15 cellular contexts compared by ENCODE assay signal in genomic region chr10:47025253-47025539, GRCh38.
DNase-seq lines count a peak whose midpoint lies in the region; ATAC-seq, FAIRE-seq and TF ChIP-seq lines count a peak whose summit lies in the region.
"Had no signal": no experiment of that assay in that cellular context is flagged by ENCODE, and none has a peak within 500 bp of the region (broad histone marks: within the 10 kb centered on the region; RNA-seq: fewer than 3 reads in every experiment).

No MANE protein-coding gene starts in this region.

- no peak for FAIRE-seq in H1 (lab: Jason Lieb, UNC)

- TF ChIP-seq EP300 in H1 (IDR thresholded peaks at IDR 0.05; ENCODE audit: borderline replicate concordance in 1 of 2, low read depth in 2 of 2, low read length in 2 of 2) (no peak), stomach (IDR thresholded peaks at IDR 0.05) (no peak)

- BruUV-seq in Panc1 (replicated peaks; lab: Mats Ljungman, UMichigan), result no TSS peak

- H3K4me1 ChIP-seq in Panc1 (ENCODE audit: control insufficient read depth, insufficient read depth, low read length) (no peaks in the 10 kb centered on the region), H1 (replicated peaks in 1 of 4; ENCODE audit: control insufficient read depth in 3 of 4, insufficient read depth in 4 of 4, low read length in 3 of 4) (no peaks in the 10 kb centered on the region), stomach (no peaks in the 10 kb centered on the region)
- H3K4me1 ChIP-seq: transverse colon had no signal

- H3K4ac ChIP-seq in H1 (replicated peaks; ENCODE audit: insufficient read length, low read depth, low read length), result no peak overlapping the region

- H2BK12ac ChIP-seq in H1 (ENCODE audit: low read depth, low read length), result no peak overlapping the region

- no peak overlapping the region for H3K23ac ChIP-seq in H1 (ENCODE audit: insufficient read length)

- no peak overlapping the region for H3K9ac ChIP-seq in H1 (replicated peaks in 1 of 4; ENCODE audit: extremely low read depth in 1 of 4, low read depth in 3 of 4, low read length in 3 of 4)

- H3K23me2 ChIP-seq in H1 (ENCODE audit: low read depth, low read length), result peaks cover 6% of the 10 kb centered on the region

- CTCF ChIA-PET in Panc1 (lab: Charles Lee) (interaction anchor here (0.6 to 2.0 kb wide), 4 partner anchors 12 to 287 kb away, joined by 4 to 6 read pairs (median 4); no protein-coding TSS in a partner anchor), H1 (lab: Charles Lee; ENCODE audit: partially characterized antibody) (interaction anchor here (0.8 to 13.8 kb wide), 28 partner anchors 8 to 352 kb away, joined by 3 to 180 read pairs (median 6); partner anchors contain the start of gene GDF2)

- H2BK5ac ChIP-seq in H1 (ENCODE audit: low read depth, low read length), result no peak overlapping the region

- no peaks in the 10 kb centered on the region for H3K79me1 ChIP-seq in H1 (ENCODE audit: low read depth, low read length)

- H3K4me2 ChIP-seq in H1 (ENCODE audit: insufficient read depth in 1 of 2, low read depth in 2 of 2, low read length in 2 of 2), result no peak overlapping the region

- H3K4me3 ChIP-seq in Panc1 (ENCODE audit: low read depth in 2 of 2, low read length in 2 of 2), result no peak overlapping the region
- no peak overlapping the region for H3K4me3 ChIP-seq in H1 (ENCODE audit: extremely low read depth in 1 of 4, insufficient read depth in 2 of 4, low read depth in 3 of 4, low read length in 4 of 4)
- H3K4me3 ChIP-seq in stomach, result no peak overlapping the region
- H3K4me3 ChIP-seq: MG63, transverse colon had no signal

- no peak overlapping the region for H3K18ac ChIP-seq in H1 (ENCODE audit: extremely low read depth, low read length)

- H2BK20ac ChIP-seq in H1 (ENCODE audit: low read length), result no peak overlapping the region

- in situ Hi-C loops in Panc1 (cut with HindIII; ENCODE audit: low pct_unique_long_range_greater_than_20kb, low sequenced_read_pairs), result no loop called here

- TF ChIP-seq POLR2A in H1 (IDR thresholded peaks at IDR 0.05; ENCODE audit: control extremely low read depth in 1 of 2, low read depth in 2 of 2, low read length in 2 of 2) (no peak), stomach (IDR thresholded peaks at IDR 0.05) (no peak)

- POLR2A ChIA-PET in Panc1 (lab: Charles Lee), result no interaction called here
- POLR2A ChIA-PET in H1 (lab: Charles Lee; ENCODE audit: partially characterized antibody), result no interaction called here

- no peak overlapping the region for H4K91ac ChIP-seq in H1 (replicated peaks; ENCODE audit: insufficient read length, low read length)

- H4K8ac ChIP-seq in H1 (ENCODE audit: extremely low read depth, insufficient read depth, low read length), result no peak overlapping the region

- 91% methylated on average over 4 of the region's 4 CpGs; no CpG with 5 or more reads in 1 of the 2 experiments for WGBS in H1 (ENCODE audit: extremely low coverage in 1 of 2, insufficient coverage in 1 of 2, insufficient read length in 1 of 2, insufficient replicate concordance in 2 of 2, low coverage in 1 of 2, low lambda C conversion rate in 2 of 2, missing lambda C conversion rate in 1 of 2), 2 experiments
- WGBS in stomach, 5 donors, result 63 to 100% (median 76%) methylated on average over 2 to 4 of the region's 4 CpGs

- TF ChIP-seq CTCF in Panc1 (IDR thresholded peaks at IDR 0.05) (no peak), H1 (IDR thresholded peaks at IDR 0.05; ENCODE audit: control extremely low read depth in 1 of 3, insufficient read depth in 1 of 3, low read depth in 1 of 3, low read length in 3 of 3) (no peak), stomach (IDR thresholded peaks at IDR 0.05) (no peak)

- H2AK5ac ChIP-seq in H1 (ENCODE audit: low read depth, low read length), result no peak overlapping the region

- H4K5ac ChIP-seq in H1 (ENCODE audit: insufficient read length, low read depth, low read length), result no peak overlapping the region

- no peak overlapping the region for H2BK15ac ChIP-seq in H1 (ENCODE audit: low read length)

- TF ChIP-seq RAD21 in H1 (IDR thresholded peaks at IDR 0.05 in 1 of 2, conservative IDR thresholded peaks at IDR 0.05 in 1 of 2; ENCODE audit: low read depth in 2 of 2, low read length in 2 of 2), result no peak

- no peaks in the 10 kb centered on the region for H3K27me3 ChIP-seq in Panc1 (ENCODE audit: control insufficient read depth, insufficient read depth, low read length)
- H3K27me3 ChIP-seq in H1 (replicated peaks in 1 of 4; ENCODE audit: control insufficient read depth in 3 of 4, extremely low read depth in 1 of 4, insufficient read depth in 3 of 4, low read length in 3 of 4), result 0 out of 7 replicates have a peak, but pooled peaks cover 0 to 2% (median 0%) of the 10 kb centered on the region in 4 experiments
- H3K27me3 ChIP-seq in stomach, result no peaks in the 10 kb centered on the region
- H3K27me3 ChIP-seq: MG63, neutrophil, transverse colon had no signal

- peak; percentile 59 for DNase-seq in activated effector memory CD4-positive, alpha-beta T cell treated with anti-CD3 and anti-CD28 coated beads, Interleukin-2, amount 50 U/mL, for 16 hours
- no peak for DNase-seq in activated effector memory CD4-positive, alpha-beta T cell treated with Interleukin-2 at 50 U/mL for 16 hours
- DNase-seq in Panc1 (ENCODE audit: low read depth, low spot score), result no peak
- DNase-seq in H1 (ENCODE audit: low read depth in 1 of 2, low spot score in 2 of 2), result no peak
- peak; percentile 21 for DNase-seq in stomach
- no peak for DNase-seq in activated naive CD4-positive, alpha-beta T cell treated with anti-CD3 and anti-CD28 coated beads, Interleukin-2, amount 50 U/mL, for 16 hours
- no peak for DNase-seq in caudate nucleus (lab: John Stamatoyannopoulos, UW)
- DNase-seq: cortex of kidney, NCI-H446 treated with DMSO at 0.1 percent for 48 hours, SIG-M5 had no signal

- no peak overlapping the region for H2AFZ ChIP-seq in H1 (ENCODE audit: low read length)

- H3K36me3 ChIP-seq in Panc1 (ENCODE audit: control insufficient read depth, insufficient read depth, low read length), result no peaks in the 10 kb centered on the region
- H3K36me3 ChIP-seq in H1 (ENCODE audit: control insufficient read depth in 2 of 4, insufficient read depth in 4 of 4, low read length in 3 of 4), result no peaks in the 10 kb centered on the region
- no peaks in the 10 kb centered on the region for H3K36me3 ChIP-seq in stomach
- H3K36me3 ChIP-seq: MG63, neutrophil, transverse colon had no signal

- H3K9me3 ChIP-seq in Panc1 (ENCODE audit: control insufficient read depth, insufficient read depth, low read depth, low read length) (no peaks in the 10 kb centered on the region), H1 (ENCODE audit: insufficient read depth in 2 of 2, low read depth in 1 of 2, low read length in 1 of 2) (no peaks in the 10 kb centered on the region), stomach (no peaks in the 10 kb centered on the region)
- H3K9me3 ChIP-seq: MG63, neutrophil, transverse colon had no signal

- H3K79me2 ChIP-seq in H1 (ENCODE audit: control insufficient read depth in 1 of 2, insufficient read depth in 2 of 2, low read length in 2 of 2), result no peaks in the 10 kb centered on the region

- H4K20me1 ChIP-seq in H1 (replicated peaks in 1 of 2; ENCODE audit: control insufficient read depth in 1 of 2, insufficient read depth in 2 of 2, low read length in 2 of 2), result peaks cover 0 to 5% of the 10 kb centered on the region in 2 experiments

- H3K14ac ChIP-seq in H1 (ENCODE audit: insufficient read length), result no peak overlapping the region

- no peak overlapping the region for H2BK120ac ChIP-seq in H1 (replicated peaks; ENCODE audit: low read depth, low read length)

- no peak overlapping the region for H3K27ac ChIP-seq in Panc1 (ENCODE audit: low read length)
- no peak overlapping the region for H3K27ac ChIP-seq in H1 (ENCODE audit: low read depth, low read length)
- no peak overlapping the region for H3K27ac ChIP-seq in stomach
- H3K27ac ChIP-seq in caudate nucleus (ENCODE audit: low read depth, low read length), result no peak overlapping the region
- H3K27ac ChIP-seq: epithelial cell of prostate, neutrophil, transverse colon had no signal

- ATAC-seq in Panc1 (peak; percentile 52), HG03565 (IDR thresholded peaks at IDR 0.05; ENCODE audit: unreplicated experiment) (no peak)

- H3K56ac ChIP-seq in H1 (replicated peaks; ENCODE audit: insufficient read length, low read depth, low read length), result no peak overlapping the region

- intact Hi-C loops in Panc1 (cut with micrococcal nuclease; ENCODE audit: unreplicated experiment) (loop anchor here (2.0 kb wide), 1 partner anchor 288 kb away; no protein-coding TSS in a partner anchor), stomach (cut with DNase I; ENCODE audit: low total_unique reads) (loop anchor here (5.0 kb wide), 1 partner anchor 292 kb away; no protein-coding TSS in a partner anchor)

TF ChIP-seq in H1, 55 proteins besides CTCF, POLR2A, EP300 and RAD21:
- TF ChIP-seq SIX5 (IDR thresholded peaks at IDR 0.05; ENCODE audit: low read depth, low read length) (no peak), GABPA (IDR thresholded peaks at IDR 0.05; ENCODE audit: borderline replicate concordance, insufficient read depth, low read length) (no peak), GTF2F1 (IDR thresholded peaks at IDR 0.05; ENCODE audit: borderline replicate concordance, low read depth, low read length) (no peak), USF2 (IDR thresholded peaks at IDR 0.05; ENCODE audit: low read length) (no peak), ATF3 (IDR thresholded peaks at IDR 0.05; ENCODE audit: insufficient read depth, low read depth, low read length) (no peak), TBP (IDR thresholded peaks at IDR 0.05; ENCODE audit: low read depth, low read length) (no peak), KDM1A (IDR thresholded peaks at IDR 0.05; ENCODE audit: borderline replicate concordance, low read length) (peak; percentile 43; the same call in 1 of the 2 replicates)
TF ChIP-seq in H1: peak in this region for 1.

Comparison
In these comparisons a context has a peak if more than half of its experiments do, and no peak if none do; other contexts are left out.
1. DNase-seq: peak in activated effector memory CD4-positive, alpha-beta T cell treated with anti-CD3 and anti-CD28 coated beads, Interleukin-2, amount 50 U/mL, for 16 hours (single experiment) and stomach (single experiment); none in activated effector memory CD4-positive, alpha-beta T cell treated with Interleukin-2 at 50 U/mL for 16 hours (single experiment), Panc1 (single experiment), H1 (0 of 2), activated naive CD4-positive, alpha-beta T cell treated with anti-CD3 and anti-CD28 coated beads, Interleukin-2, amount 50 U/mL, for 16 hours (single experiment) and caudate nucleus (0 of 61).